1 cellular context compared by ENCODE assay signal in genomic region chr1:53334781-53335180, GRCh38.
TF ChIP-seq lines count a peak whose summit lies in the region.

No MANE protein-coding gene starts in this region.

TF ChIP-seq in GM12878, 131 proteins besides CTCF, POLR2A, EP300 and RAD21:
- TF ChIP-seq MYC (IDR thresholded peaks at IDR 0.05; ENCODE audit: insufficient read depth, insufficient read length, insufficient replicate concordance, low read length, severe bottlenecking) (no peak), STAT1 (conservative IDR thresholded peaks at IDR 0.05) (no peak), CHD4 (IDR thresholded peaks at IDR 0.05) (no peak), SPI1 (IDR thresholded peaks at IDR 0.05; ENCODE audit: borderline replicate concordance, insufficient read depth, low read depth, low read length) (peak; percentile 22; the same call in 1 of the 2 replicates)
- TF ChIP-seq, protein P1, sequence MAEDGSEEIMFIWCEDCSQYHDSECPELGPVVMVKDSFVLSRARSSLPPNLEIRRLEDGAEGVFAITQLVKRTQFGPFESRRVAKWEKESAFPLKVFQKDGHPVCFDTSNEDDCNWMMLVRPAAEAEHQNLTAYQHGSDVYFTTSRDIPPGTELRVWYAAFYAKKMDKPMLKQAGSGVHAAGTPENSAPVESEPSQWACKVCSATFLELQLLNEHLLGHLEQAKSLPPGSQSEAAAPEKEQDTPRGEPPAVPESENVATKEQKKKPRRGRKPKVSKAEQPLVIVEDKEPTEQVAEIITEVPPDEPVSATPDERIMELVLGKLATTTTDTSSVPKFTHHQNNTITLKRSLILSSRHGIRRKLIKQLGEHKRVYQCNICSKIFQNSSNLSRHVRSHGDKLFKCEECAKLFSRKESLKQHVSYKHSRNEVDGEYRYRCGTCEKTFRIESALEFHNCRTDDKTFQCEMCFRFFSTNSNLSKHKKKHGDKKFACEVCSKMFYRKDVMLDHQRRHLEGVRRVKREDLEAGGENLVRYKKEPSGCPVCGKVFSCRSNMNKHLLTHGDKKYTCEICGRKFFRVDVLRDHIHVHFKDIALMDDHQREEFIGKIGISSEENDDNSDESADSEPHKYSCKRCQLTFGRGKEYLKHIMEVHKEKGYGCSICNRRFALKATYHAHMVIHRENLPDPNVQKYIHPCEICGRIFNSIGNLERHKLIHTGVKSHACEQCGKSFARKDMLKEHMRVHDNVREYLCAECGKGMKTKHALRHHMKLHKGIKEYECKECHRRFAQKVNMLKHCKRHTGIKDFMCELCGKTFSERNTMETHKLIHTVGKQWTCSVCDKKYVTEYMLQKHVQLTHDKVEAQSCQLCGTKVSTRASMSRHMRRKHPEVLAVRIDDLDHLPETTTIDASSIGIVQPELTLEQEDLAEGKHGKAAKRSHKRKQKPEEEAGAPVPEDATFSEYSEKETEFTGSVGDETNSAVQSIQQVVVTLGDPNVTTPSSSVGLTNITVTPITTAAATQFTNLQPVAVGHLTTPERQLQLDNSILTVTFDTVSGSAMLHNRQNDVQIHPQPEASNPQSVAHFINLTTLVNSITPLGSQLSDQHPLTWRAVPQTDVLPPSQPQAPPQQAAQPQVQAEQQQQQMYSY (CRISPR knock-in tag; IDR thresholded peaks at IDR 0.05), result no peak
